ENCODE assay signal across 22 cellular contexts in genomic region chr2:26495705-26496271, GRCh38. TPM values are rescaled to one million over a fixed set of nuclear protein-coding genes. Genes with fewer than 3 reads are reported as not detected.
DNase-seq lines count a peak whose midpoint lies in the region; ATAC-seq, FAIRE-seq and TF ChIP-seq lines count a peak whose summit lies in the region.
"Had no signal": no experiment of that assay in that cellular context is flagged by ENCODE, and none has a peak within 500 bp of the region (broad histone marks: within the 10 kb centered on the region; RNA-seq: fewer than 3 reads in every experiment).

No MANE protein-coding gene starts in this region.

- no peaks in the 10 kb centered on the region for H3K9me3 ChIP-seq in kidney (ENCODE audit: control insufficient read depth in 1 of 2, low read length in 2 of 2)
- H3K9me3 ChIP-seq in stomach: no peaks in the 10 kb centered on the region
- H3K9me3 ChIP-seq: A549, esophagus muscularis mucosa, heart right ventricle had no signal

- no peak overlapping the region for H3K4me3 Mint-ChIP-seq in activated naive CD8-positive, alpha-beta T cell treated with anti-CD3 and anti-CD28 coated beads, Interleukin-2, amount 10 ng/mL, durations not matched to agents 7 days and 5 days
- H3K4me3 Mint-ChIP-seq in activated naive CD8-positive, alpha-beta T cell treated with anti-CD3 and anti-CD28 coated beads for 36 hours: no peak overlapping the region
- H3K4me3 Mint-ChIP-seq: activated naive CD4-positive, alpha-beta T cell treated with anti-CD3 and anti-CD28 coated beads for 36 hours; CD4-positive, CD25-positive, alpha-beta regulatory T cell had no signal

- TF ChIP-seq POLR2A in stomach (IDR thresholded peaks at IDR 0.05): no peak

- H3K27ac ChIP-seq in kidney (ENCODE audit: low read depth in 2 of 2, low read length in 2 of 2) (no peak overlapping the region), stomach (peak overlapping the region in 3 of 5 donors; percentile 19 to 50 (median 29))
- H3K27ac ChIP-seq: A549, esophagus muscularis mucosa, heart right ventricle, KMS-11 had no signal

- H3K36me3 ChIP-seq in kidney (ENCODE audit: control insufficient read depth in 1 of 2, insufficient read depth in 2 of 2, low read length in 2 of 2) (no peaks in the 10 kb centered on the region), stomach (no peaks in the 10 kb centered on the region)
- H3K36me3 ChIP-seq: esophagus muscularis mucosa, heart right ventricle had no signal

- WGBS in stomach, 5 donors: 40 to 55% (median 44%) methylated on average over 8 of the region's 8 CpGs

- H3K27me3 ChIP-seq in stomach: peaks cover 0 to 11% (median 0%) of the 10 kb centered on the region in 3 donors

- no peak for FAIRE-seq in kidney (lab: Jason Lieb, UNC)
- FAIRE-seq: A549 had no signal

- peaks cover 1% of the 10 kb centered on the region for H3K36me3 Mint-ChIP-seq in activated naive CD8-positive, alpha-beta T cell treated with anti-CD3 and anti-CD28 coated beads, Interleukin-2, amount 10 ng/mL, durations not matched to agents 7 days and 5 days
- no peaks in the 10 kb centered on the region for H3K36me3 Mint-ChIP-seq in activated naive CD8-positive, alpha-beta T cell treated with anti-CD3 and anti-CD28 coated beads for 36 hours
- H3K36me3 Mint-ChIP-seq: CD4-positive, CD25-positive, alpha-beta regulatory T cell had no signal

- no peak overlapping the region for H3K9ac ChIP-seq in kidney (ENCODE audit: low read length in 2 of 2)
- H3K9ac ChIP-seq: KMS-11 had no signal

- H3K4me3 ChIP-seq in kidney (ENCODE audit: low read length in 2 of 2) (no peak overlapping the region), stomach (no peak overlapping the region)
- H3K4me3 ChIP-seq: A549, esophagus muscularis mucosa, heart right ventricle had no signal

- H3K4me1 ChIP-seq in kidney (ENCODE audit: control insufficient read depth in 1 of 2, insufficient read depth in 1 of 2, low read depth in 1 of 2, low read length in 2 of 2) (no peaks in the 10 kb centered on the region), stomach (peaks cover 0 to 7% (median 0%) of the 10 kb centered on the region in 4 donors)
- H3K4me1 ChIP-seq: A549 had no signal

- peak overlapping the region; percentile 61 for H3K27ac Mint-ChIP-seq in activated naive CD8-positive, alpha-beta T cell treated with anti-CD3 and anti-CD28 coated beads, Interleukin-2, amount 10 ng/mL, durations not matched to agents 7 days and 5 days
- H3K27ac Mint-ChIP-seq in activated naive CD8-positive, alpha-beta T cell treated with anti-CD3 and anti-CD28 coated beads for 36 hours: no peak overlapping the region
- H3K27ac Mint-ChIP-seq: activated naive CD4-positive, alpha-beta T cell treated with anti-CD3 and anti-CD28 coated beads for 36 hours; CD4-positive, CD25-positive, alpha-beta regulatory T cell had no signal

- TF ChIP-seq CTCF in kidney (IDR thresholded peaks at IDR 0.05; ENCODE audit: borderline replicate concordance, extremely low read depth, insufficient read depth) (no peak), stomach (IDR thresholded peaks at IDR 0.05) (no peak)

- intact Hi-C loops in kidney (cut with DNase I): no loop called here
- intact Hi-C loops in stomach (cut with DNase I; ENCODE audit: low total_unique reads): no loop called here
- intact Hi-C loops in head of caudate nucleus (cut with DNase I): no loop called here

- peaks cover 11% of the 10 kb centered on the region for H3K4me1 Mint-ChIP-seq in activated naive CD8-positive, alpha-beta T cell treated with anti-CD3 and anti-CD28 coated beads, Interleukin-2, amount 10 ng/mL, durations not matched to agents 7 days and 5 days
- peaks cover 2% of the 10 kb centered on the region for H3K4me1 Mint-ChIP-seq in activated naive CD8-positive, alpha-beta T cell treated with anti-CD3 and anti-CD28 coated beads for 36 hours
- H3K4me1 Mint-ChIP-seq: CD4-positive, CD25-positive, alpha-beta regulatory T cell had no signal

- no peak for TF ChIP-seq EP300 in stomach (IDR thresholded peaks at IDR 0.05)

- ATAC-seq in activated naive CD8-positive, alpha-beta T cell treated with anti-CD3 and anti-CD28 coated beads, Interleukin-2, amount 10 ng/mL, durations not matched to agents 7 days and 5 days (ENCODE audit: low read depth): no peak
- no peak for ATAC-seq in SK-N-SH treated with all-trans-retinoic acid at 6 μM for 48 hours
- ATAC-seq: A549, HCT116, left colon had no signal

- no peaks in the 10 kb centered on the region for H3K9me3 Mint-ChIP-seq in activated naive CD8-positive, alpha-beta T cell treated with anti-CD3 and anti-CD28 coated beads, Interleukin-2, amount 10 ng/mL, durations not matched to agents 7 days and 5 days
- no peaks in the 10 kb centered on the region for H3K9me3 Mint-ChIP-seq in activated naive CD8-positive, alpha-beta T cell treated with anti-CD3 and anti-CD28 coated beads for 36 hours
- H3K9me3 Mint-ChIP-seq: activated naive CD4-positive, alpha-beta T cell treated with anti-CD3 and anti-CD28 coated beads for 36 hours; CD4-positive, CD25-positive, alpha-beta regulatory T cell had no signal

- POLR2A ChIA-PET in activated naive CD8-positive, alpha-beta T cell treated with anti-CD3 and anti-CD28 coated beads, Interleukin-2, amount 10 ng/mL, durations not matched to agents 7 days and 5 days (lab: Charles Lee): interaction anchor here (1.2 to 2.1 kb wide), 2 partner anchors 18 to 26 kb away, joined by 3 to 5 read pairs; partner anchors contain the start of gene OTOF

- H3K27me3 Mint-ChIP-seq in activated naive CD8-positive, alpha-beta T cell treated with anti-CD3 and anti-CD28 coated beads, Interleukin-2, amount 10 ng/mL, durations not matched to agents 7 days and 5 days: peaks cover 4% of the 10 kb centered on the region
- H3K27me3 Mint-ChIP-seq in activated naive CD8-positive, alpha-beta T cell treated with anti-CD3 and anti-CD28 coated beads for 36 hours: peaks cover 4% of the 10 kb centered on the region

- DNase-seq in activated naive CD8-positive, alpha-beta T cell treated with anti-CD3 and anti-CD28 coated beads, Interleukin-2, amount 10 ng/mL, durations not matched to agents 7 days and 5 days: no peak
- no peak for DNase-seq in activated naive CD8-positive, alpha-beta T cell treated with anti-CD3 and anti-CD28 coated beads for 36 hours
- DNase-seq in amniotic epithelial cell (ENCODE audit: low read depth): peak; percentile 39
- peak; percentile 70 for DNase-seq in kidney
- DNase-seq in stomach: no peak
- no peak for DNase-seq in head of caudate nucleus
- no peak for DNase-seq in NOMO-1 treated with dmso at 0.1 percent for 144 hours (lab: John Stamatoyannopoulos, UW; ENCODE audit: unreplicated experiment)
- DNase-seq: activated CD4-positive, CD25-positive, alpha-beta regulatory T cell treated with anti-CD3 and anti-CD28 coated beads, Interleukin-2, amount 50 U/mL, for 72 hours; activated naive CD4-positive, alpha-beta T cell treated with anti-CD3 and anti-CD28 coated beads for 36 hours; CD4-positive, CD25-positive, alpha-beta regulatory T cell; cerebellar nuclear complex; heart right ventricle; left colon; NCI-H1436 treated with DMSO at 0.1 percent for 48 hours; SHP77; substantia nigra; T-helper 2 cell had no signal

TF ChIP-seq in SK-N-SH treated with all-trans-retinoic acid at 6 μM for 48 hours, 23 proteins besides CTCF, POLR2A, EP300 and RAD21 (continues in another document):
- TF ChIP-seq ZNF565 (CRISPR knock-in tag; conservative IDR thresholded peaks at IDR 0.05; ENCODE audit: low read depth): no peak
- TF ChIP-seq PATZ1 (CRISPR knock-in tag; IDR thresholded peaks at IDR 0.05; ENCODE audit: borderline replicate concordance): no peak
- TF ChIP-seq SNAI2 (CRISPR knock-in tag; IDR thresholded peaks at IDR 0.05): no peak
- TF ChIP-seq TOX (CRISPR knock-in tag; IDR thresholded peaks at IDR 0.05; ENCODE audit: borderline replicate concordance): no peak
- TF ChIP-seq ZFP3 (CRISPR knock-in tag; IDR thresholded peaks at IDR 0.05): no peak
- no peak for TF ChIP-seq ZC3H10 (CRISPR knock-in tag; IDR thresholded peaks at IDR 0.05)
- no peak for TF ChIP-seq TCF4 (CRISPR knock-in tag; IDR thresholded peaks at IDR 0.05; ENCODE audit: borderline replicate concordance)
- no peak for TF ChIP-seq RARB (CRISPR knock-in tag; IDR thresholded peaks at IDR 0.05)
- TF ChIP-seq CREB5 (CRISPR knock-in tag; IDR thresholded peaks at IDR 0.05; ENCODE audit: low read depth): no peak
- no peak for TF ChIP-seq ZNF8 (CRISPR knock-in tag; IDR thresholded peaks at IDR 0.05)
- no peak for TF ChIP-seq PPARA (CRISPR knock-in tag; IDR thresholded peaks at IDR 0.05; ENCODE audit: borderline replicate concordance)

RNA-seq across cellular contexts. Expression of gene OTOF, which starts 17.9 kb away (rescaled TPM):
- 10 to 100 TPM; 58.0 to 59.9 TPM for total RNA-seq in activated naive CD8-positive, alpha-beta T cell treated with anti-CD3 and anti-CD28 coated beads, Interleukin-2, amount 10 ng/mL, durations not matched to agents 7 days and 5 days
- total RNA-seq in activated naive CD8-positive, alpha-beta T cell treated with anti-CD3 and anti-CD28 coated beads for 36 hours: 1 to 10 TPM in 1 of 2 experiments, under 1 TPM in 1; 0.74 to 1.1 TPM
- 0.16 TPM for total RNA-seq in kidney
- polyA plus RNA-seq in kidney (ENCODE audit: insufficient read depth, low read depth, low replicate concordance): not detected
- 1 to 10 TPM in 1 of 5 donors, under 1 TPM in 2, not detected in 2; 0.29 to 3.6 (median 0.37) TPM for total RNA-seq in stomach
- under 1 TPM in 2 of 3 donors, not detected in 1; 0.06 to 0.18 TPM for polyA plus RNA-seq in stomach
- total RNA-seq: left colon had no signal

Comparison
In these comparisons a context has a peak if more than half of its experiments do, and no peak if none do; other contexts are left out.
1. RNA of gene OTOF, which starts 17.9 kb away (total RNA-seq): 58.0 to 59.9 TPM in activated naive CD8-positive, alpha-beta T cell treated with anti-CD3 and anti-CD28 coated beads, Interleukin-2, amount 10 ng/mL, durations not matched to agents 7 days and 5 days; 0.74 to 1.1 TPM in activated naive CD8-positive, alpha-beta T cell treated with anti-CD3 and anti-CD28 coated beads for 36 hours, 0.29 to 3.6 TPM in stomach and 0.16 TPM in kidney (single experiment); every median in the first group is over 10 times any median in the second.
2. DNase-seq: peak in amniotic epithelial cell (single experiment) and kidney (single experiment); none in activated naive CD8-positive, alpha-beta T cell treated with anti-CD3 and anti-CD28 coated beads, Interleukin-2, amount 10 ng/mL, durations not matched to agents 7 days and 5 days (single experiment), activated naive CD8-positive, alpha-beta T cell treated with anti-CD3 and anti-CD28 coated beads for 36 hours (single experiment), stomach (single experiment), head of caudate nucleus (0 of 42) and NOMO-1 treated with dmso at 0.1 percent for 144 hours (single experiment).
3. H3K27ac ChIP-seq: peak in stomach (3 of 5); none in kidney (0 of 2).